ENCODE assay signal across 1 cellular context in genomic region chr1:161069731-161070270, GRCh38.
TF ChIP-seq lines count a peak whose summit lies in the region.

A gene with protein sequence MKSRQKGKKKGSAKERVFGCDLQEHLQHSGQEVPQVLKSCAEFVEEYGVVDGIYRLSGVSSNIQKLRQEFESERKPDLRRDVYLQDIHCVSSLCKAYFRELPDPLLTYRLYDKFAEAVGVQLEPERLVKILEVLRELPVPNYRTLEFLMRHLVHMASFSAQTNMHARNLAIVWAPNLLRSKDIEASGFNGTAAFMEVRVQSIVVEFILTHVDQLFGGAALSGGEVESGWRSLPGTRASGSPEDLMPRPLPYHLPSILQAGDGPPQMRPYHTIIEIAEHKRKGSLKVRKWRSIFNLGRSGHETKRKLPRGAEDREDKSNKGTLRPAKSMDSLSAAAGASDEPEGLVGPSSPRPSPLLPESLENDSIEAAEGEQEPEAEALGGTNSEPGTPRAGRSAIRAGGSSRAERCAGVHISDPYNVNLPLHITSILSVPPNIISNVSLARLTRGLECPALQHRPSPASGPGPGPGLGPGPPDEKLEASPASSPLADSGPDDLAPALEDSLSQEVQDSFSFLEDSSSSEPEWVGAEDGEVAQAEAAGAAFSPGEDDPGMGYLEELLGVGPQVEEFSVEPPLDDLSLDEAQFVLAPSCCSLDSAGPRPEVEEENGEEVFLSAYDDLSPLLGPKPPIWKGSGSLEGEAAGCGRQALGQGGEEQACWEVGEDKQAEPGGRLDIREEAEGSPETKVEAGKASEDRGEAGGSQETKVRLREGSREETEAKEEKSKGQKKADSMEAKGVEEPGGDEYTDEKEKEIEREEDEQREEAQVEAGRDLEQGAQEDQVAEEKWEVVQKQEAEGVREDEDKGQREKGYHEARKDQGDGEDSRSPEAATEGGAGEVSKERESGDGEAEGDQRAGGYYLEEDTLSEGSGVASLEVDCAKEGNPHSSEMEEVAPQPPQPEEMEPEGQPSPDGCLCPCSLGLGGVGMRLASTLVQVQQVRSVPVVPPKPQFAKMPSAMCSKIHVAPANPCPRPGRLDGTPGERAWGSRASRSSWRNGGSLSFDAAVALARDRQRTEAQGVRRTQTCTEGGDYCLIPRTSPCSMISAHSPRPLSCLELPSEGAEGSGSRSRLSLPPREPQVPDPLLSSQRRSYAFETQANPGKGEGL (minus strand): TSS chr1:161069891. CDS start chr1:161069624, 267 bp downstream.

TF ChIP-seq in GM12878, 131 proteins besides CTCF, POLR2A, EP300 and RAD21 (continued from another document and continues in another):
- TF ChIP-seq, protein P1, sequence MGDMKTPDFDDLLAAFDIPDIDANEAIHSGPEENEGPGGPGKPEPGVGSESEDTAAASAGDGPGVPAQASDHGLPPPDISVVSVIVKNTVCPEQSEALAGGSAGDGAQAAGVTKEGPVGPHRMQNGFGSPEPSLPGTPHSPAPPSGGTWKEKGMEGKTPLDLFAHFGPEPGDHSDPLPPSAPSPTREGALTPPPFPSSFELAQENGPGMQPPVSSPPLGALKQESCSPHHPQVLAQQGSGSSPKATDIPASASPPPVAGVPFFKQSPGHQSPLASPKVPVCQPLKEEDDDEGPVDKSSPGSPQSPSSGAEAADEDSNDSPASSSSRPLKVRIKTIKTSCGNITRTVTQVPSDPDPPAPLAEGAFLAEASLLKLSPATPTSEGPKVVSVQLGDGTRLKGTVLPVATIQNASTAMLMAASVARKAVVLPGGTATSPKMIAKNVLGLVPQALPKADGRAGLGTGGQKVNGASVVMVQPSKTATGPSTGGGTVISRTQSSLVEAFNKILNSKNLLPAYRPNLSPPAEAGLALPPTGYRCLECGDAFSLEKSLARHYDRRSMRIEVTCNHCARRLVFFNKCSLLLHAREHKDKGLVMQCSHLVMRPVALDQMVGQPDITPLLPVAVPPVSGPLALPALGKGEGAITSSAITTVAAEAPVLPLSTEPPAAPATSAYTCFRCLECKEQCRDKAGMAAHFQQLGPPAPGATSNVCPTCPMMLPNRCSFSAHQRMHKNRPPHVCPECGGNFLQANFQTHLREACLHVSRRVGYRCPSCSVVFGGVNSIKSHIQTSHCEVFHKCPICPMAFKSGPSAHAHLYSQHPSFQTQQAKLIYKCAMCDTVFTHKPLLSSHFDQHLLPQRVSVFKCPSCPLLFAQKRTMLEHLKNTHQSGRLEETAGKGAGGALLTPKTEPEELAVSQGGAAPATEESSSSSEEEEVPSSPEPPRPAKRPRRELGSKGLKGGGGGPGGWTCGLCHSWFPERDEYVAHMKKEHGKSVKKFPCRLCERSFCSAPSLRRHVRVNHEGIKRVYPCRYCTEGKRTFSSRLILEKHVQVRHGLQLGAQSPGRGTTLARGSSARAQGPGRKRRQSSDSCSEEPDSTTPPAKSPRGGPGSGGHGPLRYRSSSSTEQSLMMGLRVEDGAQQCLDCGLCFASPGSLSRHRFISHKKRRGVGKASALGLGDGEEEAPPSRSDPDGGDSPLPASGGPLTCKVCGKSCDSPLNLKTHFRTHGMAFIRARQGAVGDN (IDR thresholded peaks at IDR 0.05): peak; percentile 90
- TF ChIP-seq STAT3 (IDR thresholded peaks at IDR 0.05; ENCODE audit: low read depth, low read length) (no peak), NFYA (IDR thresholded peaks at IDR 0.05; ENCODE audit: borderline replicate concordance, low read depth, low read length) (no peak), YBX1 (IDR thresholded peaks at IDR 0.05) (no peak), TCF12 (IDR thresholded peaks at IDR 0.05; ENCODE audit: low read depth, low read length) (peak; percentile 61; the same call in 1 of the 2 replicates), BHLHE40 (IDR thresholded peaks at IDR 0.05; ENCODE audit: borderline replicate concordance in 1 of 2, low read depth in 2 of 2, low read length in 1 of 2) (peak; percentile 73 to 86), MLLT1 (IDR thresholded peaks at IDR 0.05) (peak; percentile 18; the same call in 1 of the 2 replicates), RB1 (IDR thresholded peaks at IDR 0.05; ENCODE audit: borderline replicate concordance) (0 out of 2 replicates have a peak, but pooled peaks have one; percentile 15), NBN (IDR thresholded peaks at IDR 0.05) (peak; percentile 77), MYC (IDR thresholded peaks at IDR 0.05; ENCODE audit: insufficient read depth, insufficient read length, insufficient replicate concordance, low read length, severe bottlenecking) (no peak), RAD51 (IDR thresholded peaks at IDR 0.05) (peak; percentile 87), NR2F1 (conservative IDR thresholded peaks at IDR 0.05) (peak; percentile 63), EED (IDR thresholded peaks at IDR 0.05; ENCODE audit: low read depth) (peak; percentile 71; the same call in 1 of the 2 replicates), RFX5 (IDR thresholded peaks at IDR 0.05; ENCODE audit: low read depth, low read length) (peak; percentile 63), ZNF24 (IDR thresholded peaks at IDR 0.05) (0 out of 2 replicates have a peak, but pooled peaks have one; percentile 55), IRF4 (IDR thresholded peaks at IDR 0.05; ENCODE audit: low read depth, low read length) (0 out of 2 replicates have a peak, but pooled peaks have one; percentile 32), TCF3 (IDR thresholded peaks at IDR 0.05; ENCODE audit: borderline replicate concordance, insufficient read depth, low read depth, low read length) (peak; percentile 16; the same call in 1 of the 2 replicates), MEF2A (IDR thresholded peaks at IDR 0.05; ENCODE audit: insufficient read depth, low read depth, low read length) (peak; percentile 57; the same call in 1 of the 2 replicates), MXI1 (IDR thresholded peaks at IDR 0.05; ENCODE audit: low read depth, low read length) (peak; percentile 80), STAT1 (conservative IDR thresholded peaks at IDR 0.05) (no peak), TCF7 (IDR thresholded peaks at IDR 0.05; ENCODE audit: borderline replicate concordance) (no peak), ZSCAN29 (IDR thresholded peaks at IDR 0.05) (no peak), MEF2B (IDR thresholded peaks at IDR 0.05; ENCODE audit: partially characterized antibody, poor library complexity, severe bottlenecking) (peak; percentile 67), IRF3 (IDR thresholded peaks at IDR 0.05) (no peak), CEBPB (IDR thresholded peaks at IDR 0.05; ENCODE audit: borderline replicate concordance in 1 of 2, low read depth in 2 of 2, low read length in 2 of 2) (no peak), NR2C1 (IDR thresholded peaks at IDR 0.05) (no peak), CHD2 (IDR thresholded peaks at IDR 0.05; ENCODE audit: borderline replicate concordance, low read depth, low read length) (peak; percentile 88), PKNOX1 (IDR thresholded peaks at IDR 0.05) (peak; percentile 80), TAF1 (IDR thresholded peaks at IDR 0.05; ENCODE audit: borderline replicate concordance, low read depth, low read length) (peak; percentile 84), ATF7 (IDR thresholded peaks at IDR 0.05; ENCODE audit: low read depth) (peak; percentile 93), POU2F2 (IDR thresholded peaks at IDR 0.05; ENCODE audit: borderline replicate concordance, low read depth, low read length) (peak; percentile 74; the same call in 1 of the 3 replicates), BCL11A (IDR thresholded peaks at IDR 0.05; ENCODE audit: low read depth, low read length) (0 out of 2 replicates have a peak, but pooled peaks have one; percentile 6), ZBTB11 (CRISPR knock-in tag; IDR thresholded peaks at IDR 0.05) (peak; percentile 84), CHD1 (IDR thresholded peaks at IDR 0.05; ENCODE audit: low read depth, low read length) (peak; percentile 82; the same call in 1 of the 2 replicates), YY1 (IDR thresholded peaks at IDR 0.05; ENCODE audit: low read depth, low read length) (peak; percentile 80), POLR2AphosphoS5 (IDR thresholded peaks at IDR 0.05; ENCODE audit: low read length) (peak; percentile 87), GATAD2B (conservative IDR thresholded peaks at IDR 0.05; ENCODE audit: low read depth) (peak; percentile 75; the same call in 1 of the 2 replicates), LARP7 (IDR thresholded peaks at IDR 0.05) (peak; percentile 56; the same call in 1 of the 2 replicates), MTA3 (IDR thresholded peaks at IDR 0.05; ENCODE audit: borderline replicate concordance, low read length) (peak; percentile 8; the same call in 1 of the 2 replicates), ATF2 (IDR thresholded peaks at IDR 0.05; ENCODE audit: low read length) (peak; percentile 75; the same call in 1 of the 2 replicates), CBFB (IDR thresholded peaks at IDR 0.05; ENCODE audit: low read depth) (peak; percentile 98)
- TF ChIP-seq, protein P2, sequence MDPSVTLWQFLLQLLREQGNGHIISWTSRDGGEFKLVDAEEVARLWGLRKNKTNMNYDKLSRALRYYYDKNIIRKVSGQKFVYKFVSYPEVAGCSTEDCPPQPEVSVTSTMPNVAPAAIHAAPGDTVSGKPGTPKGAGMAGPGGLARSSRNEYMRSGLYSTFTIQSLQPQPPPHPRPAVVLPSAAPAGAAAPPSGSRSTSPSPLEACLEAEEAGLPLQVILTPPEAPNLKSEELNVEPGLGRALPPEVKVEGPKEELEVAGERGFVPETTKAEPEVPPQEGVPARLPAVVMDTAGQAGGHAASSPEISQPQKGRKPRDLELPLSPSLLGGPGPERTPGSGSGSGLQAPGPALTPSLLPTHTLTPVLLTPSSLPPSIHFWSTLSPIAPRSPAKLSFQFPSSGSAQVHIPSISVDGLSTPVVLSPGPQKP (IDR thresholded peaks at IDR 0.05; ENCODE audit: low read depth, low read length): peak; percentile 66; the same call in 1 of the 2 replicates
- TF ChIP-seq, protein P3, sequence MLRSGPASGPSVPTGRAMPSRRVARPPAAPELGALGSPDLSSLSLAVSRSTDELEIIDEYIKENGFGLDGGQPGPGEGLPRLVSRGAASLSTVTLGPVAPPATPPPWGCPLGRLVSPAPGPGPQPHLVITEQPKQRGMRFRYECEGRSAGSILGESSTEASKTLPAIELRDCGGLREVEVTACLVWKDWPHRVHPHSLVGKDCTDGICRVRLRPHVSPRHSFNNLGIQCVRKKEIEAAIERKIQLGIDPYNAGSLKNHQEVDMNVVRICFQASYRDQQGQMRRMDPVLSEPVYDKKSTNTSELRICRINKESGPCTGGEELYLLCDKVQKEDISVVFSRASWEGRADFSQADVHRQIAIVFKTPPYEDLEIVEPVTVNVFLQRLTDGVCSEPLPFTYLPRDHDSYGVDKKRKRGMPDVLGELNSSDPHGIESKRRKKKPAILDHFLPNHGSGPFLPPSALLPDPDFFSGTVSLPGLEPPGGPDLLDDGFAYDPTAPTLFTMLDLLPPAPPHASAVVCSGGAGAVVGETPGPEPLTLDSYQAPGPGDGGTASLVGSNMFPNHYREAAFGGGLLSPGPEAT (IDR thresholded peaks at IDR 0.05; ENCODE audit: low read depth): peak; percentile 43
